Comparison of ENCODE assay signal across 11 cellular contexts in genomic region chr1:67162954-67163353, GRCh38. TPM values are rescaled to one million over a fixed set of nuclear protein-coding genes. Genes with fewer than 3 reads are reported as not detected.
DNase-seq lines count a peak whose midpoint lies in the region; ATAC-seq, FAIRE-seq and TF ChIP-seq lines count a peak whose summit lies in the region.
"Had no signal": no experiment of that assay in that cellular context is flagged by ENCODE, and none has a peak within 500 bp of the region (broad histone marks: within the 10 kb centered on the region; RNA-seq: fewer than 3 reads in every experiment).

No MANE protein-coding gene starts in this region.

- no peak overlapping the region for H3K4me3 Mint-ChIP-seq in chondrocyte (ENCODE audit: unreplicated experiment)

- no peak overlapping the region for H3K4me3 ChIP-seq in bronchial epithelial cell (ENCODE audit: low read depth, low read length)

- peak; percentile 99 for DNase-seq in DMS53 (lab: John Stamatoyannopoulos, UW)
- peak; percentile 73 for DNase-seq in NCI-H2196 (lab: John Stamatoyannopoulos, UW; ENCODE audit: unreplicated experiment)
- peak; percentile 100 for DNase-seq in bronchial epithelial cell (ENCODE audit: low read depth)
- DNase-seq in foreskin melanocyte, result no peak
- no peak for DNase-seq in chondrocyte (ENCODE audit: low spot score)
- DNase-seq in ureter (ENCODE audit: low spot score), result no peak
- no peak for DNase-seq in NCI-H446 treated with DMSO at 0.1 percent for 48 hours (lab: John Stamatoyannopoulos, UW)

- H3K27me3 Mint-ChIP-seq in chondrocyte (ENCODE audit: low read depth), result peaks cover 13% of the 10 kb centered on the region

- FAIRE-seq in bronchial epithelial cell (lab: Jason Lieb, UNC), result peak; percentile 98

- no peaks in the 10 kb centered on the region for H3K36me3 ChIP-seq in bronchial epithelial cell (ENCODE audit: control insufficient read depth, insufficient read depth, low read length)
- H3K36me3 ChIP-seq: neutrophil had no signal

- no peak overlapping the region for H3K27ac Mint-ChIP-seq in chondrocyte (ENCODE audit: unreplicated experiment)

- no peaks in the 10 kb centered on the region for H3K27me3 ChIP-seq in bronchial epithelial cell (ENCODE audit: control insufficient read depth, insufficient read depth, low read length)

- peaks cover 1% of the 10 kb centered on the region for H3K36me3 Mint-ChIP-seq in chondrocyte (ENCODE audit: low read depth)

- peak; percentile 32 for ATAC-seq in GM21447 (IDR thresholded peaks at IDR 0.05; ENCODE audit: unreplicated experiment)

- no peak for TF ChIP-seq CTCF in bronchial epithelial cell (IDR thresholded peaks at IDR 0.05; ENCODE audit: insufficient read depth, low read length, severe bottlenecking)
- TF ChIP-seq CTCF in chondrocyte (IDR thresholded peaks at IDR 0.05), result no peak

- no peaks in the 10 kb centered on the region for H3K9me3 Mint-ChIP-seq in chondrocyte (ENCODE audit: low read depth)

- H3K4me1 Mint-ChIP-seq in chondrocyte (ENCODE audit: low read depth), result no peaks in the 10 kb centered on the region

RNA-seq across cellular contexts. Expression of gene IL23R, which starts 3.3 kb away (rescaled TPM):
- 0.13 TPM in 1 of 2 replicates, not detected in the other for total RNA-seq in bronchial epithelial cell
- not detected in 3 replicates for total RNA-seq in chondrocyte
- total RNA-seq in ureter, result 0.18 TPM
- total RNA-seq: dermis microvascular lymphatic vessel endothelial cell, NCI-H460 had no signal

RNA-seq across cellular contexts. Expression of gene C1orf141, which starts 28.2 kb away (rescaled TPM):
- total RNA-seq in bronchial epithelial cell (not detected in 2 replicates), chondrocyte (not detected in 3 replicates), ureter (not detected)
- total RNA-seq: dermis microvascular lymphatic vessel endothelial cell, NCI-H460 had no signal

Comparison
In these comparisons a context has a peak if more than half of its experiments do, and no peak if none do; other contexts are left out.
1. DNase-seq: peak in DMS53 (single experiment), NCI-H2196 (single experiment) and bronchial epithelial cell (single experiment); none in foreskin melanocyte (single experiment), chondrocyte (single experiment), ureter (single experiment) and NCI-H446 treated with DMSO at 0.1 percent for 48 hours (single experiment).